ENCODE assay signal across 18 cellular contexts in the genomic region with DNA sequence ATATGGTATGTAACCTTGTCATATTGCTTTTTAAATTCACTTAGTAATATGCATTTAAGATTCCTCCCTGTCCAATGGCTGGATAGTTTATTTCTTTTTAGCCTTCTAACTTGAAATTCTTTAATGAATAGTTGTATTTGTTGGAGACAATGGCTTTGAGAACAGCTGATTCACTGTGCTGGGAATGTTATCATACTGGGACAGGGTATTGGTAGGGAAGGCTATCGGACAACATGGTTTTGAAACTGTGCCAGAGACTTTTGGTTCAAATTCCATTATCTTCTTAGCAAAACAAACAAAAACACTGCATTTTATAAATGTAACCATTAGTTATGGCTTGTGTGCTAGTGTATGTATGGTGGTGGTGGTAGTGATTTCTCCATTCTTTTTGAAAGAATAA.
DNase-seq lines count a peak whose midpoint lies in the region; TF ChIP-seq lines count a peak whose summit lies in the region.
"Had no signal": no experiment of that assay in that cellular context is flagged by ENCODE, and none has a peak within 500 bp of the region (broad histone marks: within the 10 kb centered on the region; RNA-seq: fewer than 3 reads in every experiment).

No MANE protein-coding gene starts in this region.

- no peaks in the 10 kb centered on the region for H3K9me3 Mint-ChIP-seq in osteocyte (ENCODE audit: unreplicated experiment)
- H3K9me3 Mint-ChIP-seq: activated naive CD4-positive, alpha-beta T cell treated with anti-CD3 and anti-CD28 coated beads, Interleukin-2, amount 50 U/mL, for 24 hours had no signal

- no peaks in the 10 kb centered on the region for H3K36me3 ChIP-seq in transverse colon
- H3K36me3 ChIP-seq in Peyer's patch: no peaks in the 10 kb centered on the region
- H3K36me3 ChIP-seq: BLaER1, ovary had no signal

- H3K4me1 ChIP-seq in transverse colon (no peaks in the 10 kb centered on the region), Peyer's patch (no peaks in the 10 kb centered on the region)
- H3K4me1 ChIP-seq: BLaER1 had no signal

- H3K27ac ChIP-seq in transverse colon: no peak overlapping the region
- H3K27ac ChIP-seq in Peyer's patch: no peak overlapping the region
- H3K27ac ChIP-seq: BLaER1, KMS-11, ovary had no signal

- TF ChIP-seq POLR2A in transverse colon (IDR thresholded peaks at IDR 0.05) (no peak), Peyer's patch (IDR thresholded peaks at IDR 0.05) (no peak)

- peak overlapping the region; percentile 17 for H3K27ac Mint-ChIP-seq in osteocyte (ENCODE audit: unreplicated experiment)
- H3K27ac Mint-ChIP-seq: activated CD4-positive, alpha-beta T cell treated with anti-CD3 and anti-CD28 coated beads, Interleukin-2, amount 10 ng/mL, durations not matched to agents 7 days and 5 days; activated naive CD4-positive, alpha-beta T cell treated with anti-CD3 and anti-CD28 coated beads, Interleukin-2, amount 50 U/mL, for 24 hours had no signal

- no peak for TF ChIP-seq CTCF in osteocyte (IDR thresholded peaks at IDR 0.05)
- TF ChIP-seq CTCF in transverse colon (IDR thresholded peaks at IDR 0.05): no peak
- no peak for TF ChIP-seq CTCF in Peyer's patch (IDR thresholded peaks at IDR 0.05)

- H3K4me3 ChIP-seq in transverse colon: no peak overlapping the region
- no peak overlapping the region for H3K4me3 ChIP-seq in Peyer's patch
- H3K4me3 ChIP-seq: BLaER1, ovary had no signal

- peaks cover 35% of the 10 kb centered on the region for H3K4me1 Mint-ChIP-seq in osteocyte (ENCODE audit: unreplicated experiment)
- H3K4me1 Mint-ChIP-seq: activated CD4-positive, alpha-beta T cell treated with anti-CD3 and anti-CD28 coated beads, Interleukin-2, amount 10 ng/mL, durations not matched to agents 7 days and 5 days; activated naive CD4-positive, alpha-beta T cell treated with anti-CD3 and anti-CD28 coated beads, Interleukin-2, amount 50 U/mL, for 24 hours had no signal

- peaks cover 0 to 3% of the 10 kb centered on the region in 2 donors for H3K9me3 ChIP-seq in transverse colon
- peaks cover 0 to 4% (median 0%) of the 10 kb centered on the region in 4 donors for H3K9me3 ChIP-seq in Peyer's patch
- H3K9me3 ChIP-seq: BLaER1, ovary had no signal

- peak; percentile 53 for DNase-seq in EL
- DNase-seq in RPMI7951 (ENCODE audit: low read depth): peak; percentile 81
- peak; percentile 89 to 94 for DNase-seq in dermis microvascular lymphatic vessel endothelial cell (ENCODE audit: low read depth in 2 of 2)
- no peak for DNase-seq in osteocyte (ENCODE audit: extremely low spot score, unreplicated experiment)
- DNase-seq in transverse colon: no peak
- no peak for DNase-seq in Peyer's patch
- DNase-seq in ACHN: no peak
- no peak for DNase-seq in HCEC 1CT
- DNase-seq: activated CD4-positive, alpha-beta T cell treated with anti-CD3 and anti-CD28 coated beads, Interleukin-2, amount 10 ng/mL, durations not matched to agents 7 days and 5 days; activated T-cell treated with anti-CD3 and anti-CD28 coated beads, Interleukin-2, amount 50 U/mL, for 1 hour; effector memory CD4-positive, alpha-beta T cell; NCI-H2171 treated with DMSO at 0.1 percent for 48 hours; ovary; small intestine; SW 1271 had no signal

- in situ Hi-C loops in transverse colon (cut with MboI; ENCODE audit: low pct_ligation_motif_present in 1 of 4, low pct_unique_long_range_greater_than_20kb in 1 of 4, low sequenced_read_pairs in 3 of 4): no loop called here
- in situ Hi-C loops in ACHN (cut with HindIII; ENCODE audit: low pct_ligation_motif_present, low pct_unique_long_range_greater_than_20kb, low sequenced_read_pairs): no loop called here

- 56 to 73% methylated on average over 1 of the region's 1 CpG for WGBS in transverse colon (ENCODE audit: low coverage in 1 of 2), 2 donors

- no peak overlapping the region for H3K4me3 Mint-ChIP-seq in osteocyte (ENCODE audit: unreplicated experiment)
- H3K4me3 Mint-ChIP-seq: activated CD4-positive, alpha-beta T cell treated with anti-CD3 and anti-CD28 coated beads, Interleukin-2, amount 10 ng/mL, durations not matched to agents 7 days and 5 days; activated naive CD4-positive, alpha-beta T cell treated with anti-CD3 and anti-CD28 coated beads, Interleukin-2, amount 50 U/mL, for 24 hours had no signal

- H3K27me3 ChIP-seq in transverse colon: no peaks in the 10 kb centered on the region
- H3K27me3 ChIP-seq in Peyer's patch: no peaks in the 10 kb centered on the region
- H3K27me3 ChIP-seq: BLaER1, ovary had no signal

- H3K36me3 Mint-ChIP-seq in osteocyte (ENCODE audit: unreplicated experiment): no peaks in the 10 kb centered on the region
- H3K36me3 Mint-ChIP-seq: activated naive CD4-positive, alpha-beta T cell treated with anti-CD3 and anti-CD28 coated beads, Interleukin-2, amount 50 U/mL, for 24 hours had no signal

- no peaks in the 10 kb centered on the region for H3K27me3 Mint-ChIP-seq in osteocyte (ENCODE audit: unreplicated experiment)
- H3K27me3 Mint-ChIP-seq: activated CD4-positive, alpha-beta T cell treated with anti-CD3 and anti-CD28 coated beads, Interleukin-2, amount 10 ng/mL, durations not matched to agents 7 days and 5 days; activated naive CD4-positive, alpha-beta T cell treated with anti-CD3 and anti-CD28 coated beads, Interleukin-2, amount 50 U/mL, for 24 hours had no signal

- intact Hi-C loops in transverse colon (cut with DNase I; ENCODE audit: low total_unique reads): no loop called here

- no peak for TF ChIP-seq EP300 in transverse colon (IDR thresholded peaks at IDR 0.05; ENCODE audit: low read depth)

Comparison
In these comparisons a context has a peak if more than half of its experiments do, and no peak if none do; other contexts are left out.
1. DNase-seq: peak in EL (single experiment), RPMI7951 (single experiment) and dermis microvascular lymphatic vessel endothelial cell (2 of 2); none in osteocyte (single experiment), transverse colon (single experiment), Peyer's patch (0 of 3), ACHN (single experiment) and HCEC 1CT (single experiment).